ENCODE assay signal across 9 cellular contexts in the genomic region with DNA sequence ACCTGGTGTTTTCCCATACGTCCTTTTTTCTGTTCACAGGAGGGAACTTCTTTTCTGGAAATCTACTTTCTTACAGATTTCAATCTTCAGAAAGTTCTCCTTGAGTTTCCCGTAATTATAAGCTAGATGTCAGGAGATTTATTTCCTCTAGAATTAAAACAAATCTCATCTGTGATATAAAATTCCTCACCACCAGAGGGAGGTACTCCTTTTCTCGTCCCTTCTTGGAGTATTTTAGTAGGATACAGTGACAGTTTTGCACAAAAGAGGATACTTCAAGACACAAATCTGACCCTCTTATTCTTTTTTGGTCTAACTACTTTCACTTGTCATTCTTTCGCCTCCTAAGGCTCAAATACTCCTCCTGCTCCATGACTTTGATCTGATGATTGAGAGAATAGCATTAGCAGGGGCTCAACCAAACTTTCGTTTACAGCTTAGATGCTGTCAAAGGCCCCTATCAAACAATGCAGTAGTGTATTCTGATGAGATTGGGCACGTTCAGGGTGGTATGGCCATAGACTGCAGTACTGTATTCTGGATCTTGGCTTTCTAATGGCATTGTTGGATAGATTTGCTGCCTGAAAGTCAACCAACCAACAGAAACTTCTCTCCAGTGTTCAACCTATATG. TPM values are rescaled to one million over a fixed set of nuclear protein-coding genes. Genes with fewer than 3 reads are reported as not detected.
DNase-seq lines count a peak whose midpoint lies in the region; ATAC-seq and TF ChIP-seq lines count a peak whose summit lies in the region.
"Had no signal": no experiment of that assay in that cellular context is flagged by ENCODE, and none has a peak within 500 bp of the region (broad histone marks: within the 10 kb centered on the region; RNA-seq: fewer than 3 reads in every experiment).

No MANE protein-coding gene starts in this region.

- no peak for DNase-seq in left ventricle myocardium inferior
- DNase-seq in Right ventricle myocardium superior, result no peak
- peak; percentile 44 for DNase-seq in RKO (ENCODE audit: low spot score)
- peak; percentile 5 to 20 for DNase-seq in foreskin keratinocyte
- no peak for DNase-seq in T-helper 1 cell
- DNase-seq in NCI-H2107 treated with DMSO at 0.1 percent for 48 hours (lab: John Stamatoyannopoulos, UW; ENCODE audit: unreplicated experiment), result no peak
- DNase-seq: activated CD4-positive, alpha-beta T cell treated with anti-CD3 and anti-CD28 coated beads, Interleukin-2, amount 50 U/mL, for 48 hours had no signal

- TF ChIP-seq CTCF in left ventricle myocardium inferior (IDR thresholded peaks at IDR 0.05; ENCODE audit: borderline replicate concordance) (peak; percentile 14), foreskin keratinocyte (conservative IDR thresholded peaks at IDR 0.05) (peak; percentile 72)

- intact Hi-C loops in left ventricle myocardium inferior (cut with micrococcal nuclease), result no loop called here
- intact Hi-C loops in Right ventricle myocardium superior (cut with DNase I), result no loop called here

- H3K27ac ChIP-seq in left ventricle myocardium inferior (replicated peaks) (no peak overlapping the region), foreskin keratinocyte (no peak overlapping the region)

- ATAC-seq in Right ventricle myocardium superior (ENCODE audit: poor library complexity) (no peak), foreskin keratinocyte (no peak), HG03354 (IDR thresholded peaks at IDR 0.05; ENCODE audit: poor library complexity, severe bottlenecking, unreplicated experiment) (no peak), GM19023 (IDR thresholded peaks at IDR 0.05; ENCODE audit: unreplicated experiment) (no peak)

- no peak overlapping the region for H3K4me3 ChIP-seq in left ventricle myocardium inferior

- no peaks in the 10 kb centered on the region for H3K9me3 ChIP-seq in left ventricle myocardium inferior (replicated peaks)

- peaks cover 10% of the 10 kb centered on the region for H3K36me3 ChIP-seq in left ventricle myocardium inferior

- H3K4me1 ChIP-seq in left ventricle myocardium inferior (no peaks in the 10 kb centered on the region), foreskin keratinocyte (no peaks in the 10 kb centered on the region)

- H3K27me3 ChIP-seq in left ventricle myocardium inferior (ENCODE audit: low read depth) (no peaks in the 10 kb centered on the region), foreskin keratinocyte (no peaks in the 10 kb centered on the region)

RNA-seq across cellular contexts. Expression of a gene that starts 38.0 kb away (rescaled TPM):
- total RNA-seq in left ventricle myocardium inferior (10.0 TPM), Right ventricle myocardium superior (9.2 TPM), foreskin keratinocyte (20.2 and 21.0 TPM in 2 replicates)
- 13.2 and 15.2 TPM in 2 replicates for polyA plus RNA-seq in foreskin keratinocyte

Comparison
In these comparisons a context has a peak if more than half of its experiments do, and no peak if none do; other contexts are left out.
1. DNase-seq: peak in RKO (single experiment) and foreskin keratinocyte (2 of 2); none in left ventricle myocardium inferior (single experiment), Right ventricle myocardium superior (single experiment), T-helper 1 cell (0 of 5) and NCI-H2107 treated with DMSO at 0.1 percent for 48 hours (single experiment).